19 cellular contexts compared by ENCODE assay signal in genomic region chr6:363909-364308, GRCh38. TPM values are rescaled to one million over a fixed set of nuclear protein-coding genes. Genes with fewer than 3 reads are reported as not detected.
DNase-seq lines count a peak whose midpoint lies in the region; FAIRE-seq and TF ChIP-seq lines count a peak whose summit lies in the region.
"Had no signal": no experiment of that assay in that cellular context is flagged by ENCODE, and none has a peak within 500 bp of the region (broad histone marks: within the 10 kb centered on the region; RNA-seq: fewer than 3 reads in every experiment).

No MANE protein-coding gene starts in this region.

- H3K27ac ChIP-seq in HEK293 (ENCODE audit: extremely low read depth, low read depth, low read length) (no peak overlapping the region), kidney (ENCODE audit: low read depth in 2 of 2, low read length in 2 of 2) (no peak overlapping the region), sigmoid colon (no peak overlapping the region)
- H3K27ac ChIP-seq: A549 had no signal

- POLR2A ChIA-PET in HEK293 (lab: Yijun Ruan, JAX), result interaction anchor here (0.7 kb wide), 1 partner anchor 32 kb away, joined by 6 read pairs; no protein-coding TSS in a partner anchor

- peaks cover 0 to 35% (median 6%) of the 10 kb centered on the region in 3 donors for H3K27me3 ChIP-seq in sigmoid colon

- TF ChIP-seq CTCF in HEK293 (tag by site-specific recombination; IDR thresholded peaks at IDR 0.05) (no peak), kidney (IDR thresholded peaks at IDR 0.05; ENCODE audit: borderline replicate concordance, extremely low read depth, insufficient read depth) (no peak), sigmoid colon (IDR thresholded peaks at IDR 0.05) (no peak)

- DNase-seq in RPMI8226 (peak; percentile 30), kidney (peak; percentile 67), sigmoid colon (peak; percentile 45), dermis blood vessel endothelial cell (no peak), HuH-7.5 (ENCODE audit: low spot score) (no peak)
- no peak for DNase-seq in NK-92 treated with Interleukin-12 subunit alpha and Interleukin-12 subunit beta, amount 100 ng/mL, for 24 hours (lab: John Stamatoyannopoulos, UW)
- DNase-seq: BE2C; CD4-positive, CD25-positive, alpha-beta regulatory T cell; DMS79; KBM-7; MM.1S; NCI-H1092; NCI-H146; NCI-H2029 treated with DMSO at 0.1 percent for 48 hours; NCI-H226; NCI-H510A treated with DMSO at 0.1 percent for 48 hours had no signal

- intact Hi-C loops in kidney (cut with DNase I), result no loop called here
- intact Hi-C loops in sigmoid colon (cut with DNase I), result no loop called here

- H3K4me3 ChIP-seq in HEK293 (ENCODE audit: low read depth, low read length) (no peak overlapping the region), kidney (ENCODE audit: low read length in 2 of 2) (no peak overlapping the region), sigmoid colon (no peak overlapping the region)
- H3K4me3 ChIP-seq: A549 had no signal

- no peak for TF ChIP-seq EP300 in sigmoid colon (IDR thresholded peaks at IDR 0.05)

- H3K4me1 ChIP-seq in HEK293 (ENCODE audit: control insufficient read depth, insufficient read depth, low read length) (no peaks in the 10 kb centered on the region), kidney (ENCODE audit: control insufficient read depth in 1 of 2, insufficient read depth in 1 of 2, low read depth in 1 of 2, low read length in 2 of 2) (no peaks in the 10 kb centered on the region), sigmoid colon (no peaks in the 10 kb centered on the region)
- H3K4me1 ChIP-seq: A549, BE2C had no signal

- TF ChIP-seq POLR2A in sigmoid colon (IDR thresholded peaks at IDR 0.05), result no peak

- CTCF ChIA-PET in HEK293 (lab: Yijun Ruan, JAX), result interaction anchor here (4.9 kb wide), 1 partner anchor 14 kb away, joined by 23 read pairs; no protein-coding TSS in a partner anchor

- 93 to 94% methylated on average over 13 of the region's 13 CpGs for WGBS in sigmoid colon, 2 donors

- H3K36me3 ChIP-seq in HEK293 (ENCODE audit: control insufficient read depth in 2 of 2, insufficient read depth in 1 of 2, low read length in 2 of 2) (no peaks in the 10 kb centered on the region), kidney (ENCODE audit: control insufficient read depth in 1 of 2, insufficient read depth in 2 of 2, low read length in 2 of 2) (peaks cover 0 to 3% of the 10 kb centered on the region in 2 donors), sigmoid colon (no peaks in the 10 kb centered on the region)
- H3K36me3 ChIP-seq: BE2C had no signal

- no peak overlapping the region for H3K9ac ChIP-seq in kidney (ENCODE audit: low read length in 2 of 2)

- no peak for FAIRE-seq in kidney (lab: Jason Lieb, UNC)
- FAIRE-seq: A549, H54 had no signal

- no peaks in the 10 kb centered on the region for H3K9me3 ChIP-seq in HEK293 (ENCODE audit: control insufficient read depth, insufficient read depth, low read depth, low read length)
- peaks cover 3 to 4% of the 10 kb centered on the region in 2 donors for H3K9me3 ChIP-seq in kidney (ENCODE audit: control insufficient read depth in 1 of 2, low read length in 2 of 2)
- H3K9me3 ChIP-seq in sigmoid colon, result peaks cover 0 to 6% (median 0%) of the 10 kb centered on the region in 4 donors
- H3K9me3 ChIP-seq: BE2C had no signal

TF ChIP-seq in HEK293, 187 proteins besides CTCF, POLR2A, EP300 and RAD21:
- TF ChIP-seq ZNF596 (tag by site-specific recombination; IDR thresholded peaks at IDR 0.05), result no peak
- peak; percentile 67 for TF ChIP-seq SETDB1 (IDR thresholded peaks at IDR 0.05; ENCODE audit: insufficient read length, low read length)
- peak; percentile 76; the same call in 1 of the 2 replicates for TF ChIP-seq TRIM28 (IDR thresholded peaks at IDR 0.05; ENCODE audit: borderline replicate concordance, low read length)
- TF ChIP-seq ZNF121 (tag by site-specific recombination; IDR thresholded peaks at IDR 0.05), result no peak
- no peak for TF ChIP-seq ZNF654 (tag by site-specific recombination; IDR thresholded peaks at IDR 0.05; ENCODE audit: low read depth)
- no peak for TF ChIP-seq ZNF16 (tag by site-specific recombination; IDR thresholded peaks at IDR 0.05; ENCODE audit: low read depth)

RNA-seq across cellular contexts. Expression of gene IRF4, which starts 27.6 kb away (rescaled TPM):
- total RNA-seq in kidney (23.7 TPM), sigmoid colon (under 1 TPM; 0.28 to 0.68 (median 0.34) TPM), dermis blood vessel endothelial cell (0.05 TPM in 1 of 2 replicates, not detected in the other)
- polyA plus RNA-seq in kidney (ENCODE audit: insufficient read depth, low read depth, low replicate concordance) (not detected), sigmoid colon (1 to 10 TPM in 1 of 3 donors, under 1 TPM in 2; 0.46 to 9.3 (median 0.60) TPM)

Comparison
In these comparisons a context has a peak if more than half of its experiments do, and no peak if none do; other contexts are left out.
1. DNase-seq: peak in RPMI8226 (single experiment), kidney (single experiment) and sigmoid colon (single experiment); none in dermis blood vessel endothelial cell (single experiment), NK-92 treated with Interleukin-12 subunit alpha and Interleukin-12 subunit beta, amount 100 ng/mL, for 24 hours (single experiment) and HuH-7.5 (single experiment).
2. RNA of gene IRF4, which starts 27.6 kb away (total RNA-seq): 23.7 TPM in kidney (single experiment); 0.28 to 0.68 TPM in sigmoid colon and 0.05 TPM in dermis blood vessel endothelial cell; every median in the first group is over 10 times any median in the second.